ENCODE assay signal across 15 cellular contexts in genomic region chr9:127524373-127524772, GRCh38.
A peak's percentile ranks its signal among the peaks of the same experiment; 100 is the strongest.
DNase-seq lines count a peak whose midpoint lies in the region; ATAC-seq and TF ChIP-seq lines count a peak whose summit lies in the region.
"Had no signal": no experiment of that assay in that cellular context is flagged by ENCODE, and none has a peak within 500 bp of the region (broad histone marks: within the 10 kb centered on the region; RNA-seq: fewer than 3 reads in every experiment).

No MANE protein-coding gene starts in this region.

- H3K27ac ChIP-seq in GM23338 (ENCODE audit: low read depth) (0 out of 2 replicates have a peak overlapping the region, but pooled peaks have one; percentile 32), smooth muscle cell (ENCODE audit: low read depth) (peak overlapping the region; percentile 83), substantia nigra (ENCODE audit: low read depth, low read length, poor library complexity, severe bottlenecking) (no peak overlapping the region)
- H3K27ac ChIP-seq: psoas muscle had no signal

- H4K20me1 ChIP-seq in GM23338 (replicated peaks; ENCODE audit: insufficient read depth) (no peaks in the 10 kb centered on the region), smooth muscle cell (ENCODE audit: low read depth) (peaks cover 15% of the 10 kb centered on the region)

- peaks cover 13% of the 10 kb centered on the region for H3K4me1 ChIP-seq in GM23338 (ENCODE audit: insufficient read depth)
- H3K4me1 ChIP-seq in smooth muscle cell (ENCODE audit: low read depth): peaks cover 14% of the 10 kb centered on the region

- peaks cover 46% of the 10 kb centered on the region for H3K9me3 Mint-ChIP-seq in GM23338
- H3K9me3 Mint-ChIP-seq: activated T-helper 17 cell treated with anti-CD3 and anti-CD28 coated beads, Interleukin-2, amount 50 U/mL, for 72 hours had no signal

- no peaks in the 10 kb centered on the region for H3K9me3 ChIP-seq in smooth muscle cell (replicated peaks; ENCODE audit: low read depth)

- no peaks in the 10 kb centered on the region for H3K27me3 ChIP-seq in GM23338 (ENCODE audit: insufficient read depth)
- H3K27me3 ChIP-seq in smooth muscle cell (ENCODE audit: low read depth): no peaks in the 10 kb centered on the region
- no peaks in the 10 kb centered on the region for H3K27me3 ChIP-seq in H7 (ENCODE audit: control insufficient read depth, insufficient read depth, low read length)

- DNase-seq in GM23338 (ENCODE audit: low spot score) (peak; percentile 49), hepatic stellate cell (ENCODE audit: low spot score) (peak; percentile 77), smooth muscle cell (lab: John Stamatoyannopoulos, UW; ENCODE audit: unreplicated experiment) (no peak), superior temporal gyrus (ENCODE audit: extremely low spot score) (no peak), substantia nigra (lab: John Stamatoyannopoulos, UW) (no peak), H7 (no peak)
- no peak for DNase-seq in activated CD8-positive, alpha-beta memory T cell treated with anti-CD3 and anti-CD28 coated beads, Interleukin-2, amount 50 U/mL, for 4 hours
- DNase-seq: activated CD4-positive, alpha-beta T cell treated with anti-CD3 and anti-CD28 coated beads, Interleukin-2, amount 50 U/mL, for 1 hour; NCI-H1092; NCI-H345; PC-3; psoas muscle had no signal

- H3K27ac Mint-ChIP-seq in GM23338: no peak overlapping the region
- H3K27ac Mint-ChIP-seq: activated T-helper 17 cell treated with anti-CD3 and anti-CD28 coated beads, Interleukin-2, amount 50 U/mL, for 72 hours; T-helper 2 cell treated with Interferon-gamma antibody and Interleukin-4, amounts not matched to agents 5 μg/mL and 100 μg/mL, for 36 hours had no signal

- H3K9ac ChIP-seq in smooth muscle cell (ENCODE audit: low read depth): no peak overlapping the region

- H3K79me2 ChIP-seq in GM23338 (replicated peaks; ENCODE audit: insufficient read depth): no peaks in the 10 kb centered on the region
- H3K79me2 ChIP-seq in smooth muscle cell (ENCODE audit: low read depth): peaks cover 10% of the 10 kb centered on the region

- H3F3A ChIP-seq in GM23338 (replicated peaks; ENCODE audit: low read depth) (0 out of 2 replicates have a peak, but pooled peaks cover 12% of the 10 kb centered on the region), smooth muscle cell (ENCODE audit: low read depth) (peaks cover 30% of the 10 kb centered on the region)

- H3K4me1 Mint-ChIP-seq in GM23338: peaks cover 34% of the 10 kb centered on the region
- H3K4me1 Mint-ChIP-seq: activated T-helper 17 cell treated with anti-CD3 and anti-CD28 coated beads, Interleukin-2, amount 50 U/mL, for 72 hours had no signal

- no peak overlapping the region for H3K4me3 ChIP-seq in GM23338
- no peak overlapping the region for H3K4me3 ChIP-seq in smooth muscle cell
- no peak overlapping the region for H3K4me3 ChIP-seq in H7 (ENCODE audit: insufficient read depth, low read depth, low read length)
- H3K4me3 ChIP-seq: psoas muscle had no signal

- H3K36me3 ChIP-seq in GM23338 (ENCODE audit: insufficient read depth) (peaks cover 38% of the 10 kb centered on the region), smooth muscle cell (ENCODE audit: low read depth) (no peaks in the 10 kb centered on the region), H7 (replicated peaks; ENCODE audit: control insufficient read depth, insufficient read depth, low read length) (peaks cover 26% of the 10 kb centered on the region)

- TF ChIP-seq CTCF in GM23338 (conservative IDR thresholded peaks at IDR 0.05; ENCODE audit: low read depth in 2 of 2) (no peak), smooth muscle cell (IDR thresholded peaks at IDR 0.05; ENCODE audit: borderline replicate concordance, insufficient read depth, poor library complexity, severe bottlenecking) (no peak)

- no peak overlapping the region for H3K4me3 Mint-ChIP-seq in GM23338
- H3K4me3 Mint-ChIP-seq: activated T-helper 17 cell treated with anti-CD3 and anti-CD28 coated beads, Interleukin-2, amount 50 U/mL, for 72 hours; T-helper 2 cell treated with Interferon-gamma antibody and Interleukin-4, amounts not matched to agents 5 μg/mL and 100 μg/mL, for 36 hours had no signal

- no peaks in the 10 kb centered on the region for H3K9me2 ChIP-seq in GM23338 (ENCODE audit: insufficient read depth)

- ATAC-seq in GM23338 (no peak), SK-N-SH treated with all-trans-retinoic acid at 6 μM for 48 hours (no peak)
- ATAC-seq: activated T-helper 17 cell treated with anti-CD3 and anti-CD28 coated beads, Interleukin-2, amount 50 U/mL, for 72 hours; PC-3; psoas muscle had no signal

- H2AFZ ChIP-seq in GM23338: no peak overlapping the region
- H2AFZ ChIP-seq in smooth muscle cell (ENCODE audit: low read depth): no peak overlapping the region

- H3K27me3 Mint-ChIP-seq in GM23338 (ENCODE audit: insufficient read depth, low read depth, poor library complexity): peaks cover 8% of the 10 kb centered on the region
- H3K27me3 Mint-ChIP-seq: activated T-helper 17 cell treated with anti-CD3 and anti-CD28 coated beads, Interleukin-2, amount 50 U/mL, for 72 hours had no signal

- WGBS in smooth muscle cell (ENCODE audit: low lambda C conversion rate): 39% methylated on average over 6 of the region's 6 CpGs

- no peak overlapping the region for H3K4me2 ChIP-seq in GM23338
- H3K4me2 ChIP-seq in smooth muscle cell: no peak overlapping the region

- H3K36me3 Mint-ChIP-seq in GM23338 (ENCODE audit: low read depth): peaks cover 75% of the 10 kb centered on the region

TF ChIP-seq in GM23338, 12 proteins besides CTCF, POLR2A, EP300 and RAD21 (continues in another document):
- TF ChIP-seq ZNF114 (CRISPR knock-in tag; IDR thresholded peaks at IDR 0.05) (no peak), JUNB (IDR thresholded peaks at IDR 0.05; ENCODE audit: unreplicated experiment) (no peak), STAT1 (IDR thresholded peaks at IDR 0.05; ENCODE audit: unreplicated experiment) (no peak), ZNF331 (CRISPR knock-in tag; IDR thresholded peaks at IDR 0.05; ENCODE audit: low read depth) (no peak)
- TF ChIP-seq, protein P1, sequence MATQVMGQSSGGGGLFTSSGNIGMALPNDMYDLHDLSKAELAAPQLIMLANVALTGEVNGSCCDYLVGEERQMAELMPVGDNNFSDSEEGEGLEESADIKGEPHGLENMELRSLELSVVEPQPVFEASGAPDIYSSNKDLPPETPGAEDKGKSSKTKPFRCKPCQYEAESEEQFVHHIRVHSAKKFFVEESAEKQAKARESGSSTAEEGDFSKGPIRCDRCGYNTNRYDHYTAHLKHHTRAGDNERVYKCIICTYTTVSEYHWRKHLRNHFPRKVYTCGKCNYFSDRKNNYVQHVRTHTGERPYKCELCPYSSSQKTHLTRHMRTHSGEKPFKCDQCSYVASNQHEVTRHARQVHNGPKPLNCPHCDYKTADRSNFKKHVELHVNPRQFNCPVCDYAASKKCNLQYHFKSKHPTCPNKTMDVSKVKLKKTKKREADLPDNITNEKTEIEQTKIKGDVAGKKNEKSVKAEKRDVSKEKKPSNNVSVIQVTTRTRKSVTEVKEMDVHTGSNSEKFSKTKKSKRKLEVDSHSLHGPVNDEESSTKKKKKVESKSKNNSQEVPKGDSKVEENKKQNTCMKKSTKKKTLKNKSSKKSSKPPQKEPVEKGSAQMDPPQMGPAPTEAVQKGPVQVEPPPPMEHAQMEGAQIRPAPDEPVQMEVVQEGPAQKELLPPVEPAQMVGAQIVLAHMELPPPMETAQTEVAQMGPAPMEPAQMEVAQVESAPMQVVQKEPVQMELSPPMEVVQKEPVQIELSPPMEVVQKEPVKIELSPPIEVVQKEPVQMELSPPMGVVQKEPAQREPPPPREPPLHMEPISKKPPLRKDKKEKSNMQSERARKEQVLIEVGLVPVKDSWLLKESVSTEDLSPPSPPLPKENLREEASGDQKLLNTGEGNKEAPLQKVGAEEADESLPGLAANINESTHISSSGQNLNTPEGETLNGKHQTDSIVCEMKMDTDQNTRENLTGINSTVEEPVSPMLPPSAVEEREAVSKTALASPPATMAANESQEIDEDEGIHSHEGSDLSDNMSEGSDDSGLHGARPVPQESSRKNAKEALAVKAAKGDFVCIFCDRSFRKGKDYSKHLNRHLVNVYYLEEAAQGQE (IDR thresholded peaks at IDR 0.05; ENCODE audit: unreplicated experiment): no peak

TF ChIP-seq in SK-N-SH treated with all-trans-retinoic acid at 6 μM for 48 hours, 23 proteins besides CTCF, POLR2A, EP300 and RAD21:
- TF ChIP-seq ZNF565 (CRISPR knock-in tag; conservative IDR thresholded peaks at IDR 0.05; ENCODE audit: low read depth) (no peak), ZFP30 (CRISPR knock-in tag; IDR thresholded peaks at IDR 0.05) (no peak), ISL1 (CRISPR knock-in tag; IDR thresholded peaks at IDR 0.05) (peak; percentile 37), ZC3H10 (CRISPR knock-in tag; IDR thresholded peaks at IDR 0.05) (no peak), ZFP3 (CRISPR knock-in tag; IDR thresholded peaks at IDR 0.05) (no peak)

Comparison
In these comparisons a context has a peak if more than half of its experiments do, and no peak if none do; other contexts are left out.
1. DNase-seq: peak in GM23338 (single experiment) and hepatic stellate cell (single experiment); none in smooth muscle cell (single experiment), superior temporal gyrus (single experiment), activated CD8-positive, alpha-beta memory T cell treated with anti-CD3 and anti-CD28 coated beads, Interleukin-2, amount 50 U/mL, for 4 hours (single experiment), substantia nigra (0 of 49) and H7 (single experiment).